ENCODE assay signal across 33 cellular contexts in the genomic region with DNA sequence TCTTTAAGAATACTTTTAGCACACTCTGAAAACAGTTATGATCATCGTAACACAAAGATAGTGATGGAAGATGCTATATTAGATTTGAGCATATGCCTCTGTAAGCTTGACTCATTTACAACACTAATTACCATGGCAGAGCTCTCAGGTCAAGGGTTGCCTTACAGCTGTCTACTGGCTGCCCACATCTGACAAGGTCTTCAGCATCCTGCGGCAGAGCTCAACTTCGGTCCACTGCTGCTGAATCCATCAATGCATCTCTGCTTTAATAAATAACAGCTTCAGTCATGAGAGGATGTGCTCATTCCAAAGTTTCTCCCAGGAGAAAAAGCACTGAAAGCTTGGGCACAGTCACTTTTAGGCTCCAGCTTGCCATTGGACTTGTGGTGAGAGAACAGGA.
"Had no signal": no experiment of that assay in that cellular context is flagged by ENCODE, and none has a peak within 500 bp of the region (broad histone marks: within the 10 kb centered on the region; RNA-seq: fewer than 3 reads in every experiment).

No MANE protein-coding gene starts in this region.

- H3K27ac Mint-ChIP-seq: activated B cell treated with CpG ODN at 0.5 μM for 24 hours; activated CD8-positive, alpha-beta T cell treated with anti-CD3 and anti-CD28 coated beads for 36 hours; activated naive CD8-positive, alpha-beta T cell; activated T-helper 17 cell treated with anti-CD3 and anti-CD28 coated beads, Interleukin-2, amount 50 U/mL, for 72 hours; dendritic cell treated with granulocyte-macrophage colony-stimulating factor and Interleukin-4, amounts not matched to agents 40 ng/mL and 50 ng/mL, for 4 days; endodermal cell; T-helper 17 cell; T-helper 2 cell treated with Interferon-gamma antibody and Interleukin-4, amounts not matched to agents 5 μg/mL and 100 μg/mL, for 36 hours had no signal

- H3K36me3 Mint-ChIP-seq: activated naive CD8-positive, alpha-beta T cell had no signal

- H3K4me1 ChIP-seq: heart left ventricle had no signal

- H3K27ac ChIP-seq: brain microvascular endothelial cell, coronary artery, dorsolateral prefrontal cortex, heart left ventricle, WERI-Rb-1 had no signal

- H3K4me1 Mint-ChIP-seq: activated B cell treated with CpG ODN at 0.5 μM for 24 hours; activated T-helper 17 cell treated with anti-CD3 and anti-CD28 coated beads, Interleukin-2, amount 50 U/mL, for 72 hours; central memory CD8-positive, alpha-beta T cell; T-helper 17 cell had no signal

- H3K27me3 ChIP-seq: brain microvascular endothelial cell, dorsolateral prefrontal cortex had no signal

- H3K4me3 Mint-ChIP-seq: activated B cell treated with CpG ODN at 0.5 μM for 24 hours; activated CD8-positive, alpha-beta T cell treated with anti-CD3 and anti-CD28 coated beads for 36 hours; activated naive CD8-positive, alpha-beta T cell; activated T-cell treated with anti-CD3 and anti-CD28 coated beads, Interleukin-2, amount 50 U/mL, for 4 hours; activated T-helper 17 cell treated with anti-CD3 and anti-CD28 coated beads, Interleukin-2, amount 50 U/mL, for 72 hours; central memory CD8-positive, alpha-beta T cell; dendritic cell treated with granulocyte-macrophage colony-stimulating factor and Interleukin-4, amounts not matched to agents 40 ng/mL and 50 ng/mL, for 4 days; endodermal cell; T-helper 17 cell; T-helper 2 cell treated with Interferon-gamma antibody and Interleukin-4, amounts not matched to agents 5 μg/mL and 100 μg/mL, for 36 hours had no signal

- H3K27me3 Mint-ChIP-seq: activated CD8-positive, alpha-beta T cell treated with anti-CD3 and anti-CD28 coated beads for 36 hours; activated naive CD8-positive, alpha-beta T cell; activated T-helper 17 cell treated with anti-CD3 and anti-CD28 coated beads, Interleukin-2, amount 50 U/mL, for 72 hours; central memory CD8-positive, alpha-beta T cell; dendritic cell treated with granulocyte-macrophage colony-stimulating factor and Interleukin-4, amounts not matched to agents 40 ng/mL and 50 ng/mL, for 4 days; T-helper 17 cell had no signal

- ATAC-seq: activated CD4-positive, CD25-positive, alpha-beta regulatory T cell treated with anti-CD3 and anti-CD28 coated beads, Interleukin-2, amount 50 U/mL, for 24 hours; activated CD8-positive, alpha-beta T cell treated with anti-CD3 and anti-CD28 coated beads for 36 hours; activated T-cell treated with anti-CD3 and anti-CD28 coated beads, Interleukin-2, amount 50 U/mL, for 4 hours; activated T-helper 17 cell treated with anti-CD3 and anti-CD28 coated beads, Interleukin-2, amount 50 U/mL, for 72 hours; esophagus mucosa; heart left ventricle; T-helper 17 cell had no signal

- H3K9me3 ChIP-seq: heart left ventricle had no signal

- H3K36me3 ChIP-seq: brain microvascular endothelial cell, heart left ventricle, WERI-Rb-1 had no signal

- H3K9me3 Mint-ChIP-seq: activated B cell treated with CpG ODN at 0.5 μM for 24 hours; activated CD8-positive, alpha-beta T cell treated with anti-CD3 and anti-CD28 coated beads for 36 hours; endodermal cell had no signal

- H3K4me3 ChIP-seq: coronary artery, dorsolateral prefrontal cortex, heart left ventricle had no signal

- DNase-seq: activated B cell treated with CpG ODN at 0.5 μM for 24 hours; activated CD4-positive, alpha-beta T cell treated with anti-CD3 and anti-CD28 coated beads for 48 hours; activated CD4-positive, alpha-beta T cell treated with anti-CD3 and anti-CD28 coated beads, Interleukin-2, amount 50 U/mL, for 1 hour; activated CD4-positive, alpha-beta T cell treated with anti-CD3 and anti-CD28 coated beads, Interleukin-2, amount 50 U/mL, for 48 hours; activated CD8-positive, alpha-beta memory T cell treated with anti-CD3 and anti-CD28 coated beads for 24 hours; activated CD8-positive, alpha-beta T cell treated with anti-CD3 and anti-CD28 coated beads for 36 hours; activated effector memory CD4-positive, alpha-beta T cell treated with Interleukin-2 at 50 U/mL for 16 hours; activated gamma-delta T cell treated with Interleukin-2 at 50 U/mL for 16 hours; activated naive CD4-positive, alpha-beta T cell treated with anti-CD3 and anti-CD28 coated beads, Interleukin-2, amount 50 U/mL, for 16 hours; activated naive CD4-positive, alpha-beta T cell treated with Interleukin-2 at 50 U/mL for 16 hours; activated T-cell treated with anti-CD3 and anti-CD28 coated beads, Interleukin-2, amount 50 U/mL, for 4 hours; amniotic stem cell; anterior cingulate cortex; brain microvascular endothelial cell; dorsolateral prefrontal cortex; effector memory CD4-positive, alpha-beta T cell; endodermal cell; foreskin fibroblast; glutamatergic neuron; heart left ventricle; T-helper 17 cell; T1000; WERI-Rb-1 had no signal

- FAIRE-seq: astrocyte, bronchial epithelial cell had no signal
